Comparison of ENCODE assay signal across 8 cellular contexts in the genomic region with DNA sequence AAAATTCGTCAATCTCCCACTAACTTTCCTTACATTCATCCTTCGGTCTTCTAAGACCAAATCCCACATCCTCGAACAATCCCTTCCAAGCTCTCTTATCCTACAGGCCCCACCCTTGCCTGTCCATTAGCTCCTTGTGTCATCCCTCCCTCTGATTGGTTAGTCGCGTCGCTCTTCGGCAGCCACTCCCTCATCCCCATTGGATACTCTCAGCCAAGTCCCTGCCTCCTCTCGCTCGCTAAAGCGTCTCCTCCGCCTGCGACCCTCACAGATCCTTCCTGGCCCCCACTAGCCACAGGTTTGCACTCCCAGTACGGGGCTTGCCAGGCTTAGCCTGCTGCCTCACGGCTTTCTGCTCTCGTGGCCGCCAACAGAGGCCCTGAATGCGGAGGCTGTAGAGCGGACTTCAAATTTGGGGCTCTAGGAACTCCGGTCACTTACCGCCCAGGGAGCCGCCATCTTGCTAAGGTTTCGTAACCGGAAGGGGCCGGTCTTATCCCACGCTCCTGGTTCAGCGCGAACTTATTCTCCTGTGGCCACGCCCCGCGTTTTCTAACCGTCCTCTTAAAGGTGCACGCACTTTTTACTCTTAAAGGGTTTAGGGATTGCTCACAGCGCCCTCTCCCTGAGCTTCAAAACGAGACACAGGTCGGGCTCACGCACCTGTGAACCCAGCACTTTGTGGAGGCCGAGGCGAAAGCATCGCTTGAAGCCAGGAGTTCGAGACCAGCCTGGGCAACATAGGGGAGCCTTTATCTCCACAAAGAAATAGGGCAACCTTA. TPM values are rescaled to one million over a fixed set of nuclear protein-coding genes. Genes with fewer than 3 reads are reported as not detected.
A peak's percentile ranks its signal among the peaks of the same experiment; 100 is the strongest.
DNase-seq lines count a peak whose midpoint lies in the region; ATAC-seq, FAIRE-seq and TF ChIP-seq lines count a peak whose summit lies in the region.

Gene DMAC2 (minus strand): TSS at position 472 of the 782 bp plus-strand sequence. CDS start 13 bp downstream, at position 459.

- H3K9me3 ChIP-seq in H1 (ENCODE audit: insufficient read depth in 2 of 2, low read depth in 1 of 2, low read length in 1 of 2): no peaks in the 10 kb centered on the region

- peak; percentile 19 for ATAC-seq in GM19468 (IDR thresholded peaks at IDR 0.05; ENCODE audit: extremely low read depth, unreplicated experiment)
- peak; percentile 98 for ATAC-seq in memory B cell (ENCODE audit: low read depth)

- CTCF ChIA-PET in H1 (lab: Charles Lee; ENCODE audit: partially characterized antibody): interaction anchor here (0.5 to 20.4 kb wide), 13 partner anchors 8 to 886 kb away, joined by 3 to 364 read pairs (median 4); no protein-coding TSS in a partner anchor

- peak; percentile 27 to 41; a peak in 3 of 4 replicates for TF ChIP-seq RAD21 in H1 (IDR thresholded peaks at IDR 0.05 in 1 of 2, conservative IDR thresholded peaks at IDR 0.05 in 1 of 2; ENCODE audit: low read depth in 2 of 2, low read length in 2 of 2)

- H4K8ac ChIP-seq in H1 (ENCODE audit: extremely low read depth, insufficient read depth, low read length): peak within 1 kb of the TSS; percentile 100

- 6% methylated on average over 38 of the region's 40 CpGs; no CpG with 5 or more reads in 1 of the 2 experiments for WGBS in H1 (ENCODE audit: extremely low coverage in 1 of 2, insufficient coverage in 1 of 2, insufficient read length in 1 of 2, insufficient replicate concordance in 2 of 2, low coverage in 1 of 2, low lambda C conversion rate in 2 of 2, missing lambda C conversion rate in 1 of 2), 2 experiments

- H3K36me3 ChIP-seq in H1 (ENCODE audit: control insufficient read depth in 2 of 4, insufficient read depth in 4 of 4, low read length in 3 of 4): peaks cover 0 to 6% (median 2%) of the 10 kb centered on the region in 4 experiments; a peak in 2 of 8 replicates

- H3K27me3 Mint-ChIP-seq in memory B cell: peaks cover 6% of the 10 kb centered on the region

- peak within 1 kb of the TSS; percentile 98 for H3K27ac ChIP-seq in H1 (ENCODE audit: low read depth, low read length)

- H3K4me2 ChIP-seq in H1 (ENCODE audit: insufficient read depth in 1 of 2, low read depth in 2 of 2, low read length in 2 of 2): peak within 1 kb of the TSS; percentile 67 to 81

- peak; percentile 47 to 76 (median 72) for TF ChIP-seq CTCF in H1 (IDR thresholded peaks at IDR 0.05; ENCODE audit: control extremely low read depth in 1 of 3, insufficient read depth in 1 of 3, low read depth in 1 of 3, low read length in 3 of 3)

- peaks cover 5% of the 10 kb centered on the region for H3K36me3 Mint-ChIP-seq in memory B cell

- peak within 1 kb of the TSS; percentile 100 for H3K18ac ChIP-seq in H1 (ENCODE audit: extremely low read depth, low read length)

- no peak within 1 kb of the TSS for H2AK5ac ChIP-seq in H1 (ENCODE audit: low read depth, low read length)

- no peak within 1 kb of the TSS for H3K23ac ChIP-seq in H1 (ENCODE audit: insufficient read length)

- H4K20me1 ChIP-seq in H1 (replicated peaks in 1 of 2; ENCODE audit: control insufficient read depth in 1 of 2, insufficient read depth in 2 of 2, low read length in 2 of 2): no peaks in the 10 kb centered on the region

- no peak within 1 kb of the TSS for H3K27ac Mint-ChIP-seq in memory B cell

- H3K27me3 ChIP-seq in H1 (replicated peaks in 1 of 4; ENCODE audit: control insufficient read depth in 3 of 4, extremely low read depth in 1 of 4, insufficient read depth in 3 of 4, low read length in 3 of 4): no peaks in the 10 kb centered on the region

- no peaks in the 10 kb centered on the region for H3K9me3 Mint-ChIP-seq in memory B cell

- peak within 1 kb of the TSS; percentile 97 for H4K5ac ChIP-seq in H1 (ENCODE audit: insufficient read length, low read depth, low read length)

- H4K91ac ChIP-seq in H1 (replicated peaks; ENCODE audit: insufficient read length, low read length): peak within 1 kb of the TSS; percentile 98

- peak within 1 kb of the TSS; percentile 5 for H3K4me3 Mint-ChIP-seq in memory B cell

- TF ChIP-seq EP300 in H1 (IDR thresholded peaks at IDR 0.05; ENCODE audit: borderline replicate concordance in 1 of 2, low read depth in 2 of 2, low read length in 2 of 2): no peak

- no peak within 1 kb of the TSS for H2BK20ac ChIP-seq in H1 (ENCODE audit: low read length)

- H3K79me1 ChIP-seq in H1 (ENCODE audit: low read depth, low read length): 0 out of 2 replicates have a peak, but pooled peaks cover 4% of the 10 kb centered on the region

- no peak within 1 kb of the TSS for H2BK120ac ChIP-seq in H1 (replicated peaks; ENCODE audit: low read depth, low read length)

- H2BK12ac ChIP-seq in H1 (ENCODE audit: low read depth, low read length): peak within 1 kb of the TSS; percentile 77; the same call in 1 of the 2 replicates

- 0 out of 2 replicates have a peak within 1 kb of the TSS, but pooled peaks have one; percentile 61 for H2BK15ac ChIP-seq in H1 (ENCODE audit: low read length)

- H3K14ac ChIP-seq in H1 (ENCODE audit: insufficient read length): no peak within 1 kb of the TSS

- FAIRE-seq in H1 (lab: Jason Lieb, UNC): peak; percentile 99

- H3K4me1 ChIP-seq in H1 (replicated peaks in 1 of 4; ENCODE audit: control insufficient read depth in 3 of 4, insufficient read depth in 4 of 4, low read length in 3 of 4): no peaks in the 10 kb centered on the region

- peaks cover 0 to 8% of the 10 kb centered on the region in 2 experiments; a peak in 1 of 4 replicates for H3K79me2 ChIP-seq in H1 (ENCODE audit: control insufficient read depth in 1 of 2, insufficient read depth in 2 of 2, low read length in 2 of 2)

- peak; percentile 79 to 98 for TF ChIP-seq POLR2A in H1 (IDR thresholded peaks at IDR 0.05; ENCODE audit: control extremely low read depth in 1 of 2, low read depth in 2 of 2, low read length in 2 of 2)

- H3K4me3 ChIP-seq in H1 (ENCODE audit: extremely low read depth in 1 of 4, insufficient read depth in 2 of 4, low read depth in 3 of 4, low read length in 4 of 4): peak within 1 kb of the TSS; percentile 81 to 99 (median 90)

- H3K56ac ChIP-seq in H1 (replicated peaks; ENCODE audit: insufficient read length, low read depth, low read length): peak within 1 kb of the TSS; percentile 93

- DNase-seq in COR-L47 (lab: John Stamatoyannopoulos, UW): peak; percentile 99
- peak; percentile 96 for DNase-seq in HS-5 (ENCODE audit: low read depth)
- peak; percentile 51 for DNase-seq in NK-92 (lab: John Stamatoyannopoulos, UW; ENCODE audit: unreplicated experiment)
- peak; percentile 85 to 88 for DNase-seq in activated CD8-positive, alpha-beta memory T cell treated with anti-CD3 and anti-CD28 coated beads for 1 hour (ENCODE audit: extremely low read depth in 1 of 2, low read depth in 1 of 2)
- peak; percentile 92 to 96 for DNase-seq in H1 (ENCODE audit: low read depth in 1 of 2, low spot score in 2 of 2)
- peak; percentile 69 to 81 for DNase-seq in memory B cell (ENCODE audit: low spot score in 2 of 2)
- DNase-seq in stimulated activated CD8-positive, alpha-beta memory T cell treated with anti-CD3 and anti-CD28 coated beads, Interleukin-12 subunit alpha, Interleukin-12 subunit beta, amount 100 ng/mL, for 24 hours (ENCODE audit: extremely low read depth): peak; percentile 90

- H3K9ac ChIP-seq in H1 (replicated peaks in 1 of 4; ENCODE audit: extremely low read depth in 1 of 4, low read depth in 3 of 4, low read length in 3 of 4): peak within 1 kb of the TSS; percentile 95 to 98 (median 97)

- peak within 1 kb of the TSS; percentile 83; the same call in 1 of the 2 replicates for H2AFZ ChIP-seq in H1 (ENCODE audit: low read length)

- H3K4me1 Mint-ChIP-seq in memory B cell: peaks cover 25% of the 10 kb centered on the region

- peaks cover 2% of the 10 kb centered on the region; the same call in 1 of the 2 replicates for H3K23me2 ChIP-seq in H1 (ENCODE audit: low read depth, low read length)

- H2BK5ac ChIP-seq in H1 (ENCODE audit: low read depth, low read length): peak within 1 kb of the TSS; percentile 99

- no peak within 1 kb of the TSS for H3K4ac ChIP-seq in H1 (replicated peaks; ENCODE audit: insufficient read length, low read depth, low read length)

- POLR2A ChIA-PET in H1 (lab: Charles Lee; ENCODE audit: partially characterized antibody): interaction anchor here (0.5 to 6.4 kb wide), 35 partner anchors 8 to 1125 kb away, joined by 3 to 87 read pairs (median 4); partner anchors contain the start of genes B3GNT8, B9D2, BCKDHA and EXOSC5

TF ChIP-seq in H1, 55 proteins besides CTCF, POLR2A, EP300 and RAD21 (continues in another document):
- TF ChIP-seq RXRA (IDR thresholded peaks at IDR 0.05; ENCODE audit: insufficient read depth, low read depth, low read length) (no peak), POU5F1 (IDR thresholded peaks at IDR 0.05; ENCODE audit: low read depth, low read length) (no peak), POLR2AphosphoS5 (IDR thresholded peaks at IDR 0.05; ENCODE audit: low read depth, low read length) (peak; percentile 96), CEBPB (IDR thresholded peaks at IDR 0.05; ENCODE audit: low read depth, low read length) (peak; percentile 94), JUN (IDR thresholded peaks at IDR 0.05; ENCODE audit: low read depth, low read length) (0 out of 2 replicates have a peak, but pooled peaks have one; percentile 26), CBX5 (IDR thresholded peaks at IDR 0.05; ENCODE audit: low read depth, low read length) (no peak), CREB1 (IDR thresholded peaks at IDR 0.05) (peak; percentile 32; the same call in 1 of the 2 replicates), KDM1A (IDR thresholded peaks at IDR 0.05; ENCODE audit: borderline replicate concordance, low read length) (peak; percentile 64; the same call in 1 of the 2 replicates), SIN3A (conservative IDR thresholded peaks at IDR 0.05 in 1 of 2, IDR thresholded peaks at IDR 0.05 in 1 of 2; ENCODE audit: low read depth in 1 of 2, low read length in 2 of 2) (peak; percentile 26 to 78; a peak in 1 of 4 replicates), SP4 (IDR thresholded peaks at IDR 0.05; ENCODE audit: low read length) (peak; percentile 86; the same call in 1 of the 2 replicates), GTF2F1 (IDR thresholded peaks at IDR 0.05; ENCODE audit: borderline replicate concordance, low read depth, low read length) (no peak), EZH2 (IDR thresholded peaks at IDR 0.05; ENCODE audit: low read depth, low read length, severe bottlenecking) (no peak), GABPA (IDR thresholded peaks at IDR 0.05; ENCODE audit: borderline replicate concordance, insufficient read depth, low read length) (no peak), JUND (IDR thresholded peaks at IDR 0.05; ENCODE audit: low read length) (no peak; the same call in 1 of the 2 replicates)

RNA-seq across cellular contexts. Expression of gene DMAC2, which starts in this region (rescaled TPM):
- total RNA-seq in H1 (2021; fragmentation: NEBNext Ultra II Directional; extraction: Animal tissue kit (Norgen Biotek cat#: 25700)): 86.8 and 92.2 TPM in 2 replicates
- polyA plus RNA-seq in H1 (2011; rRNA removed): 170 and 190 TPM in 2 replicates
- 178 TPM for polyA plus RNA-seq in H1 (2011; cell fraction: cytosol; rRNA removed)
- polyA plus RNA-seq in H1 (2011; cell fraction: nucleus; rRNA removed): 109 TPM
- polyA plus RNA-seq in H1 (2012, experiment 1 of 2): 79.9 to 110 TPM (median 110 TPM) in 4 replicates
- 150 TPM for polyA plus RNA-seq in H1 (2012, experiment 2 of 2)
- 57.8 TPM for polyA plus RNA-seq in H1 (2013, experiment 1 of 2)
- polyA plus RNA-seq in H1 (2013, experiment 2 of 2): 57.8 TPM
- polyA minus RNA-seq in H1 (2011; rRNA and poly(A)+ RNA removed): 90.0 and 93.9 TPM in 2 replicates
- polyA minus RNA-seq in H1 (2011; cell fraction: cytosol; rRNA and poly(A)+ RNA removed): 73.2 TPM
- 37.0 TPM for polyA minus RNA-seq in H1 (2011; cell fraction: nucleus; rRNA and poly(A)+ RNA removed)

Comparison
In these comparisons a context has a peak if more than half of its experiments do, and no peak if none do; other contexts are left out.
1. Peak in every context shown above with its lines: DNase-seq, ATAC-seq, H3K4me3 ChIP-seq and H3K27ac ChIP-seq.